Comparison of ENCODE assay signal across 1 cellular context in genomic region chr2:80515961-80516360, GRCh38.
TF ChIP-seq lines count a peak whose summit lies in the region.

No MANE protein-coding gene starts in this region.

TF ChIP-seq in WTC11, 78 proteins besides CTCF, POLR2A, EP300 and RAD21 (continued from another document):
- TF ChIP-seq, protein P1, sequence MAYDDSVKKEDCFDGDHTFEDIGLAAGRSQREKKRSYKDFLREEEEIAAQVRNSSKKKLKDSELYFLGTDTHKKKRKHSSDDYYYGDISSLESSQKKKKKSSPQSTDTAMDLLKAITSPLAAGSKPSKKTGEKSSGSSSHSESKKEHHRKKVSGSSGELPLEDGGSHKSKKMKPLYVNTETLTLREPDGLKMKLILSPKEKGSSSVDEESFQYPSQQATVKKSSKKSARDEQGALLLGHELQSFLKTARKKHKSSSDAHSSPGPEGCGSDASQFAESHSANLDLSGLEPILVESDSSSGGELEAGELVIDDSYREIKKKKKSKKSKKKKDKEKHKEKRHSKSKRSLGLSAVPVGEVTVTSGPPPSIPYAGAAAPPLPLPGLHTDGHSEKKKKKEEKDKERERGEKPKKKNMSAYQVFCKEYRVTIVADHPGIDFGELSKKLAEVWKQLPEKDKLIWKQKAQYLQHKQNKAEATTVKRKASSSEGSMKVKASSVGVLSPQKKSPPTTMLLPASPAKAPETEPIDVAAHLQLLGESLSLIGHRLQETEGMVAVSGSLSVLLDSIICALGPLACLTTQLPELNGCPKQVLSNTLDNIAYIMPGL (CRISPR knock-in tag; IDR thresholded peaks at IDR 0.05), result no peak
- no peak for TF ChIP-seq JAZF1 (CRISPR knock-in tag; IDR thresholded peaks at IDR 0.05)
- no peak for TF ChIP-seq ZNF425 (CRISPR knock-in tag; conservative IDR thresholded peaks at IDR 0.05)
